1 cellular context compared by ENCODE assay signal in genomic region chr9:92003308-92004044, GRCh38.
TF ChIP-seq lines count a peak whose summit lies in the region.

No MANE protein-coding gene starts in this region.

TF ChIP-seq in IMR-90, 13 proteins besides CTCF, POLR2A, EP300 and RAD21 (continued from another document):
- no peak for TF ChIP-seq MAFK (IDR thresholded peaks at IDR 0.05; ENCODE audit: low read depth, low read length)
